36 cellular contexts compared by ENCODE assay signal in genomic region chr5:166639151-166639550, GRCh38.
"Had no signal": no experiment of that assay in that cellular context is flagged by ENCODE, and none has a peak within 500 bp of the region (broad histone marks: within the 10 kb centered on the region; RNA-seq: fewer than 3 reads in every experiment).

No MANE protein-coding gene starts in this region.

- DNase-seq: activated CD4-positive, alpha-beta T cell treated with anti-CD3 and anti-CD28 coated beads for 48 hours; activated CD4-positive, alpha-beta T cell treated with anti-CD3 and anti-CD28 coated beads, Interleukin-2, amount 50 U/mL, for 48 hours; activated CD8-positive, alpha-beta memory T cell treated with anti-CD3 and anti-CD28 coated beads, Interleukin-2, amount 50 U/mL, for 4 hours; activated gamma-delta T cell; activated naive CD4-positive, alpha-beta T cell treated with anti-CD3 and anti-CD28 coated beads, Interleukin-2, amount 10 ng/mL, durations not matched to agents 7 days and 5 days; activated naive CD8-positive, alpha-beta T cell treated with anti-CD3 and anti-CD28 coated beads, Interleukin-2, amount 10 ng/mL, durations not matched to agents 7 days and 5 days; activated T-cell treated with anti-CD3 and anti-CD28 coated beads, Interleukin-2, amount 50 U/mL, for 1 hour; amniotic stem cell; central memory CD4-positive, alpha-beta T cell; effector CD8-positive, alpha-beta T cell; foreskin fibroblast; head of caudate nucleus; hippocampal formation; kidney; left colon; pancreas; psoas muscle; sigmoid colon; small intestine; stimulated activated CD4-positive, alpha-beta T cell treated with anti-CD3 and anti-CD28 coated beads, Interleukin-1b, Interleukin-23, amount 100 ng/mL, for 48 hours; stimulated activated CD4-positive, alpha-beta T cell treated with anti-CD3 and anti-CD28 coated beads, Interleukin-4, amount 100 ng/mL, for 4 hours; stimulated activated CD8-positive, alpha-beta memory T cell treated with anti-CD3 and anti-CD28 coated beads, Interleukin-4, amount 100 ng/mL, for 48 hours; stimulated activated naive B cell treated with anti-CD40 and anti-IgM and Interleukin-4, amounts not matched to agents 10 μg/mL and 1 μg/mL and 100 μg/mL, for 72 hours; stomach; SW 1271; T-helper 9 cell; tibial artery; upper lobe of right lung; WERI-Rb-1 had no signal

- H3K27me3 Mint-ChIP-seq: activated naive CD4-positive, alpha-beta T cell treated with anti-CD3 and anti-CD28 coated beads, Interleukin-2, amount 10 ng/mL, durations not matched to agents 7 days and 5 days; activated naive CD8-positive, alpha-beta T cell treated with anti-CD3 and anti-CD28 coated beads, Interleukin-2, amount 10 ng/mL, durations not matched to agents 7 days and 5 days; dendritic cell treated with granulocyte-macrophage colony-stimulating factor and Interleukin-4, amounts not matched to agents 40 ng/mL and 50 ng/mL, for 4 days; memory B cell; stimulated activated naive B cell treated with anti-CD40 and anti-IgM and Interleukin-4, amounts not matched to agents 10 μg/mL and 1 μg/mL and 100 μg/mL, for 72 hours had no signal

- H3K36me3 ChIP-seq: breast epithelium, pancreas, sigmoid colon, stomach, suprapubic skin, tibial artery, upper lobe of right lung, WERI-Rb-1 had no signal

- H3K4me1 Mint-ChIP-seq: activated naive CD4-positive, alpha-beta T cell treated with anti-CD3 and anti-CD28 coated beads, Interleukin-2, amount 10 ng/mL, durations not matched to agents 7 days and 5 days; activated naive CD8-positive, alpha-beta T cell treated with anti-CD3 and anti-CD28 coated beads, Interleukin-2, amount 10 ng/mL, durations not matched to agents 7 days and 5 days; memory B cell; nephron; stimulated activated naive B cell treated with anti-CD40 and anti-IgM and Interleukin-4, amounts not matched to agents 10 μg/mL and 1 μg/mL and 100 μg/mL, for 72 hours had no signal

- H3K4me1 ChIP-seq: breast epithelium, pancreas, psoas muscle, sigmoid colon, stomach, suprapubic skin, tibial artery, upper lobe of right lung had no signal

- H3K9me3 ChIP-seq: breast epithelium, pancreas, psoas muscle, sigmoid colon, stomach, suprapubic skin, tibial artery, upper lobe of right lung had no signal

- H3K4me3 Mint-ChIP-seq: activated naive CD4-positive, alpha-beta T cell treated with anti-CD3 and anti-CD28 coated beads, Interleukin-2, amount 10 ng/mL, durations not matched to agents 7 days and 5 days; activated naive CD8-positive, alpha-beta T cell treated with anti-CD3 and anti-CD28 coated beads, Interleukin-2, amount 10 ng/mL, durations not matched to agents 7 days and 5 days; dendritic cell treated with granulocyte-macrophage colony-stimulating factor and Interleukin-4, amounts not matched to agents 40 ng/mL and 50 ng/mL, for 4 days; memory B cell; nephron; stimulated activated naive B cell treated with anti-CD40 and anti-IgM and Interleukin-4, amounts not matched to agents 10 μg/mL and 1 μg/mL and 100 μg/mL, for 72 hours; T-helper 1 cell treated with Interleukin-12 subunit alpha and Interleukin-12 subunit beta and Interleukin-4 antibody, amounts not matched to agents 30 μg/mL and 1 μg/mL, for 36 hours had no signal

- H3K27me3 ChIP-seq: breast epithelium, pancreas, sigmoid colon, stomach, suprapubic skin, tibial artery, upper lobe of right lung had no signal

- H3K36me3 Mint-ChIP-seq: activated naive CD4-positive, alpha-beta T cell treated with anti-CD3 and anti-CD28 coated beads, Interleukin-2, amount 10 ng/mL, durations not matched to agents 7 days and 5 days; activated naive CD8-positive, alpha-beta T cell treated with anti-CD3 and anti-CD28 coated beads, Interleukin-2, amount 10 ng/mL, durations not matched to agents 7 days and 5 days; memory B cell; stimulated activated naive B cell treated with anti-CD40 and anti-IgM and Interleukin-4, amounts not matched to agents 10 μg/mL and 1 μg/mL and 100 μg/mL, for 72 hours had no signal

- H3K4me3 ChIP-seq: breast epithelium, pancreas, psoas muscle, sigmoid colon, stomach, suprapubic skin, tibial artery, upper lobe of right lung had no signal

- H3K27ac Mint-ChIP-seq: activated naive CD4-positive, alpha-beta T cell treated with anti-CD3 and anti-CD28 coated beads, Interleukin-2, amount 10 ng/mL, durations not matched to agents 7 days and 5 days; activated naive CD8-positive, alpha-beta T cell treated with anti-CD3 and anti-CD28 coated beads, Interleukin-2, amount 10 ng/mL, durations not matched to agents 7 days and 5 days; dendritic cell treated with granulocyte-macrophage colony-stimulating factor and Interleukin-4, amounts not matched to agents 40 ng/mL and 50 ng/mL, for 4 days; memory B cell; nephron; stimulated activated naive B cell treated with anti-CD40 and anti-IgM and Interleukin-4, amounts not matched to agents 10 μg/mL and 1 μg/mL and 100 μg/mL, for 72 hours; T-helper 1 cell treated with Interleukin-12 subunit alpha and Interleukin-12 subunit beta and Interleukin-4 antibody, amounts not matched to agents 30 μg/mL and 1 μg/mL, for 36 hours had no signal

- H3K27ac ChIP-seq: breast epithelium, pancreas, psoas muscle, sigmoid colon, stomach, suprapubic skin, tibial artery, upper lobe of right lung, WERI-Rb-1 had no signal

- H3K9me3 Mint-ChIP-seq: activated naive CD8-positive, alpha-beta T cell treated with anti-CD3 and anti-CD28 coated beads, Interleukin-2, amount 10 ng/mL, durations not matched to agents 7 days and 5 days; memory B cell; nephron had no signal

- ATAC-seq: activated CD4-positive, CD25-positive, alpha-beta regulatory T cell treated with anti-CD3 and anti-CD28 coated beads, Interleukin-2, amount 50 U/mL, for 24 hours; left colon; pancreas; psoas muscle; upper lobe of right lung had no signal
